In genomic region chr2:75199428-75200011, GRCh38 we compare ENCODE assay signal across 8 cellular contexts. TPM values are rescaled to one million over a fixed set of nuclear protein-coding genes. Genes with fewer than 3 reads are reported as not detected.
DNase-seq lines count a peak whose midpoint lies in the region; ATAC-seq and TF ChIP-seq lines count a peak whose summit lies in the region.

Gene TACR1 (minus strand): TSS chr2:75199520. CDS start chr2:75198934, 586 bp downstream.

- peaks cover 7% of the 10 kb centered on the region for H3K4me1 Mint-ChIP-seq in activated CD4-positive, alpha-beta memory T cell treated with anti-CD3 and anti-CD28 coated beads, Interleukin-2, amount 10 ng/mL, durations not matched to agents 7 days and 5 days
- peaks cover 16% of the 10 kb centered on the region for H3K4me1 Mint-ChIP-seq in endothelial cell (ENCODE audit: unreplicated experiment)
- peaks cover 20% of the 10 kb centered on the region for H3K4me1 Mint-ChIP-seq in stimulated activated memory B cell treated with anti-CD40 and anti-IgM and Interleukin-4, amounts not matched to agents 10 μg/mL and 1 μg/mL and 100 μg/mL, for 72 hours

- peak; percentile 73 for ATAC-seq in GM21381 (IDR thresholded peaks at IDR 0.05; ENCODE audit: unreplicated experiment)
- ATAC-seq in stimulated activated memory B cell treated with anti-CD40 and anti-IgM and Interleukin-4, amounts not matched to agents 10 μg/mL and 1 μg/mL and 100 μg/mL, for 72 hours: peak; percentile 77

- DNase-seq in DMS153 treated with DMSO at 0.1 percent for 48 hours (lab: John Stamatoyannopoulos, UW; ENCODE audit: unreplicated experiment) (peak; percentile 33), endothelial cell (ENCODE audit: low spot score) (peak; percentile 70), middle frontal gyrus (ENCODE audit: extremely low spot score, low spot score) (peak; percentile 9), RKO (ENCODE audit: low spot score) (no peak)
- peak; percentile 48 for DNase-seq in activated CD4-positive, alpha-beta memory T cell treated with anti-CD3 and anti-CD28 coated beads, Interleukin-2, amount 10 ng/mL, durations not matched to agents 7 days and 5 days

- H3K36me3 Mint-ChIP-seq in activated CD4-positive, alpha-beta memory T cell treated with anti-CD3 and anti-CD28 coated beads, Interleukin-2, amount 10 ng/mL, durations not matched to agents 7 days and 5 days (ENCODE audit: low read depth): no peaks in the 10 kb centered on the region
- H3K36me3 Mint-ChIP-seq in endothelial cell (ENCODE audit: low read depth, unreplicated experiment): no peaks in the 10 kb centered on the region
- H3K36me3 Mint-ChIP-seq in stimulated activated memory B cell treated with anti-CD40 and anti-IgM and Interleukin-4, amounts not matched to agents 10 μg/mL and 1 μg/mL and 100 μg/mL, for 72 hours: no peaks in the 10 kb centered on the region

- no peaks in the 10 kb centered on the region for H3K9me3 Mint-ChIP-seq in activated CD4-positive, alpha-beta memory T cell treated with anti-CD3 and anti-CD28 coated beads, Interleukin-2, amount 10 ng/mL, durations not matched to agents 7 days and 5 days
- H3K9me3 Mint-ChIP-seq in endothelial cell (ENCODE audit: unreplicated experiment): no peaks in the 10 kb centered on the region
- no peaks in the 10 kb centered on the region for H3K9me3 Mint-ChIP-seq in stimulated activated memory B cell treated with anti-CD40 and anti-IgM and Interleukin-4, amounts not matched to agents 10 μg/mL and 1 μg/mL and 100 μg/mL, for 72 hours

- H3K4me3 Mint-ChIP-seq in activated CD4-positive, alpha-beta memory T cell treated with anti-CD3 and anti-CD28 coated beads, Interleukin-2, amount 10 ng/mL, durations not matched to agents 7 days and 5 days: peak within 1 kb of the TSS; percentile 46
- H3K4me3 Mint-ChIP-seq in endothelial cell (ENCODE audit: unreplicated experiment): peak within 1 kb of the TSS; percentile 83
- H3K4me3 Mint-ChIP-seq in stimulated activated memory B cell treated with anti-CD40 and anti-IgM and Interleukin-4, amounts not matched to agents 10 μg/mL and 1 μg/mL and 100 μg/mL, for 72 hours: peak within 1 kb of the TSS; percentile 81

- peak; percentile 53 for TF ChIP-seq CTCF in LNCAP (IDR thresholded peaks at IDR 0.05)
- peak; percentile 49 for TF ChIP-seq CTCF in endothelial cell (IDR thresholded peaks at IDR 0.05; ENCODE audit: unreplicated experiment)

- CTCF ChIA-PET in activated CD4-positive, alpha-beta memory T cell treated with anti-CD3 and anti-CD28 coated beads, Interleukin-2, amount 10 ng/mL, durations not matched to agents 7 days and 5 days (lab: Charles Lee): interaction anchor here (0.6 to 1.4 kb wide), 3 partner anchors 27 to 278 kb away, joined by 3 to 4 read pairs (median 3); no protein-coding TSS in a partner anchor

- H3K27me3 Mint-ChIP-seq in activated CD4-positive, alpha-beta memory T cell treated with anti-CD3 and anti-CD28 coated beads, Interleukin-2, amount 10 ng/mL, durations not matched to agents 7 days and 5 days: peaks cover 64% of the 10 kb centered on the region
- peaks cover 7% of the 10 kb centered on the region for H3K27me3 Mint-ChIP-seq in endothelial cell (ENCODE audit: unreplicated experiment)
- peaks cover 52% of the 10 kb centered on the region for H3K27me3 Mint-ChIP-seq in stimulated activated memory B cell treated with anti-CD40 and anti-IgM and Interleukin-4, amounts not matched to agents 10 μg/mL and 1 μg/mL and 100 μg/mL, for 72 hours

- POLR2A ChIA-PET in activated CD4-positive, alpha-beta memory T cell treated with anti-CD3 and anti-CD28 coated beads, Interleukin-2, amount 10 ng/mL, durations not matched to agents 7 days and 5 days (lab: Charles Lee): no interaction called here

- H3K27ac Mint-ChIP-seq in activated CD4-positive, alpha-beta memory T cell treated with anti-CD3 and anti-CD28 coated beads, Interleukin-2, amount 10 ng/mL, durations not matched to agents 7 days and 5 days: no peak within 1 kb of the TSS
- H3K27ac Mint-ChIP-seq in endothelial cell (ENCODE audit: unreplicated experiment): no peak within 1 kb of the TSS
- H3K27ac Mint-ChIP-seq in stimulated activated memory B cell treated with anti-CD40 and anti-IgM and Interleukin-4, amounts not matched to agents 10 μg/mL and 1 μg/mL and 100 μg/mL, for 72 hours: no peak within 1 kb of the TSS

RNA-seq across cellular contexts. Expression of gene TACR1, which starts in this region (rescaled TPM):
- not detected for total RNA-seq in activated CD4-positive, alpha-beta memory T cell treated with anti-CD3 and anti-CD28 coated beads, Interleukin-2, amount 10 ng/mL, durations not matched to agents 7 days and 5 days
- 1.0 TPM for total RNA-seq in endothelial cell (ENCODE audit: unreplicated experiment)

Comparison
In these comparisons a context has a peak if more than half of its experiments do, and no peak if none do; other contexts are left out.
1. Peak in DNase-seq in activated CD4-positive, alpha-beta memory T cell treated with anti-CD3 and anti-CD28 coated beads, Interleukin-2, amount 10 ng/mL, durations not matched to agents 7 days and 5 days; RNA of the gene not detected or under 1 TPM.